11 cellular contexts compared by ENCODE assay signal in the genomic region with DNA sequence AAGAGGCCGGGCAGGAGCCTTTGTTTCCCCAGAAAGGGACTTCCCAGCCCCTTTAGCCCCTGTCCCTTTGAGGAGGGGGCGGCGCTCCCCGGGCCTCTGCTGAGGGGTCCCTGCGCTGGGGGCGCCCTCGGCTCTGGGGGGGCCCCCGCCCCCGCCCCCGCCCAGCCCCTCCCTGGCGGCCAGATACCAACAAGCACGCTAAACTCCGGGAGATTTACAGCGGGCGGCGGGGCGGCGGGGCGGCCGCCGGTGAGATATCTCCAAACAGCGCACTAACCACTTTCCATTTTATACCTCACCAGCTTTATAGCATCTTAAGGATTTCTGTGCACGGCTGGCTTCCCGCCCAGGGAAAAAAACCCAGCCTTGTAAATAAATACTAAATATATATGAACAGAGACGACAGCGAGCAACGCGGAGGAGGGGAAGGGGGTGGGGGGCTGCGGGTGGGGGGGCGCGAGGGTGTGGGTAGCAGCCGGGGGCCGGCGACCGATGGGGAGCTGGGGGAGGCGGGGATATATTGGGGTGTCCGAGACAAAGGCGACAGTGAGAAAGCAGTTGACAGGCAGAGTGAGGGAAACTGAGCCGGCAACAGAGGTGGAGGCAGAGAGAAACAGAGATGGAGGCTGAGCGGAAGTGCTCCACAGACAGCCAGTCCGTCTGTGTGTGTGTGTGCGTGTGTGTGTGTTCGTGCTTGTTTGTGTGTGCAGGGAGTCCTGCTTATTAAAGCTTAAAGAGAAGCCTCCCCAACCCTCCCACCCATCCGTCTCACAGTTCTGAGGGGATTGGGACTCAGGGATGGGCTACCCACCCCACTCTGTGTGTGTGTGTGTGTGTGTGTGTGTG.
DNase-seq lines count a peak whose midpoint lies in the region; ATAC-seq and FAIRE-seq lines count a peak whose summit lies in the region.
"Had no signal": no experiment of that assay in that cellular context is flagged by ENCODE, and none has a peak within 500 bp of the region (broad histone marks: within the 10 kb centered on the region; RNA-seq: fewer than 3 reads in every experiment).

No MANE protein-coding gene starts in this region.

- peak; percentile 2 for DNase-seq in COLO668 (lab: John Stamatoyannopoulos, UW; ENCODE audit: unreplicated experiment)
- DNase-seq in T follicular helper cell (ENCODE audit: low read depth): peak; percentile 31
- peak; percentile 28 for DNase-seq in activated naive CD4-positive, alpha-beta T cell treated with Interleukin-2 at 50 U/mL for 16 hours
- peak; percentile 54 for DNase-seq in posterior vena cava (ENCODE audit: low spot score)
- DNase-seq in RCC 7860 (ENCODE audit: low spot score): no peak
- DNase-seq in SKM-1 (lab: John Stamatoyannopoulos, UW; ENCODE audit: unreplicated experiment): no peak
- DNase-seq in middle frontal gyrus (ENCODE audit: extremely low spot score, low spot score): no peak
- DNase-seq: anterior cingulate cortex, NCI-H524 treated with DMSO at 0.1 percent for 48 hours had no signal

- FAIRE-seq in RCC 7860 (lab: Jason Lieb, UNC): no peak
- FAIRE-seq: endothelial cell of umbilical vein had no signal

- intact Hi-C loops in posterior vena cava (cut with DNase I): loop anchor here in 1 of 2 donors (5.0 kb wide), 1 partner anchor 236 kb away; no protein-coding TSS in a partner anchor

- no peak for ATAC-seq in GM21515 (IDR thresholded peaks at IDR 0.05; ENCODE audit: unreplicated experiment)

Comparison
In these comparisons a context has a peak if more than half of its experiments do, and no peak if none do; other contexts are left out.
1. DNase-seq: peak in COLO668 (single experiment), T follicular helper cell (single experiment), activated naive CD4-positive, alpha-beta T cell treated with Interleukin-2 at 50 U/mL for 16 hours (single experiment) and posterior vena cava (single experiment); none in RCC 7860 (single experiment), SKM-1 (single experiment) and middle frontal gyrus (single experiment).